ENCODE assay signal across 9 cellular contexts in genomic region chr1:94792876-94793605, GRCh38. TPM values are rescaled to one million over a fixed set of nuclear protein-coding genes. Genes with fewer than 3 reads are reported as not detected.
DNase-seq lines count a peak whose midpoint lies in the region; ATAC-seq, FAIRE-seq and TF ChIP-seq lines count a peak whose summit lies in the region.
"Had no signal": no experiment of that assay in that cellular context is flagged by ENCODE, and none has a peak within 500 bp of the region (broad histone marks: within the 10 kb centered on the region; RNA-seq: fewer than 3 reads in every experiment).

No MANE protein-coding gene starts in this region.

- no peak overlapping the region for H2BK12ac ChIP-seq in trophoblast cell (ENCODE audit: low read length)

- no peak for DNase-seq in GM19239 (ENCODE audit: insufficient read length, low spot score)
- DNase-seq in coronary artery (ENCODE audit: low spot score): no peak
- DNase-seq in trophoblast cell: peak in 1 of 2 donors; percentile 16
- DNase-seq in GM10248 (ENCODE audit: extremely low spot score): no peak
- DNase-seq in activated CD4-positive, alpha-beta memory T cell treated with anti-CD3 and anti-CD28 coated beads for 36 hours: no peak
- no peak for DNase-seq in substantia nigra (lab: John Stamatoyannopoulos, UW)
- no peak for DNase-seq in HUDEP-2 (lab: John Stamatoyannopoulos, UW; ENCODE audit: unreplicated experiment in 76 of 76)

- no peaks in the 10 kb centered on the region for H3K9me3 Mint-ChIP-seq in activated CD4-positive, alpha-beta memory T cell treated with anti-CD3 and anti-CD28 coated beads for 36 hours

- intact Hi-C loops in activated CD4-positive, alpha-beta memory T cell treated with anti-CD3 and anti-CD28 coated beads for 36 hours (cut with micrococcal nuclease): no loop called here

- peak overlapping the region; percentile 20 for H3K4me3 ChIP-seq in coronary artery
- no peak overlapping the region for H3K4me3 ChIP-seq in trophoblast cell (ENCODE audit: low read depth, low read length)

- H3K36me3 ChIP-seq in trophoblast cell (ENCODE audit: control insufficient read depth in 1 of 2, insufficient read depth in 2 of 2, low read length in 2 of 2): no peaks in the 10 kb centered on the region

- H2AK5ac ChIP-seq in trophoblast cell (ENCODE audit: low read length): no peak overlapping the region

- no peaks in the 10 kb centered on the region for H3K36me3 Mint-ChIP-seq in activated CD4-positive, alpha-beta memory T cell treated with anti-CD3 and anti-CD28 coated beads for 36 hours

- peaks cover 1% of the 10 kb centered on the region for H3K27me3 Mint-ChIP-seq in activated CD4-positive, alpha-beta memory T cell treated with anti-CD3 and anti-CD28 coated beads for 36 hours
- H3K27me3 Mint-ChIP-seq: IgD-negative memory B cell had no signal

- FAIRE-seq in GM19239 (lab: Jason Lieb, UNC): peak; percentile 64

- peak overlapping the region; percentile 72 to 83 for H3K27ac ChIP-seq in coronary artery
- H3K27ac ChIP-seq in trophoblast cell (ENCODE audit: low read depth, low read length): no peak overlapping the region
- no peak overlapping the region for H3K27ac ChIP-seq in substantia nigra (ENCODE audit: low read depth, low read length, poor library complexity, severe bottlenecking)

- no peak overlapping the region for H2BK5ac ChIP-seq in trophoblast cell (ENCODE audit: low read depth, low read length, poor library complexity)

- CTCF ChIA-PET in GM10248 (lab: Yijun Ruan, JAX): interaction anchor here (1.0 to 2.6 kb wide), 3 partner anchors 9 to 251 kb away, joined by 3 to 14 read pairs (median 5); no protein-coding TSS in a partner anchor
- CTCF ChIA-PET in activated CD4-positive, alpha-beta memory T cell treated with anti-CD3 and anti-CD28 coated beads for 36 hours (lab: Charles Lee): interaction anchor here (0.6 kb wide), 1 partner anchor 49 kb away, joined by 3 read pairs; no protein-coding TSS in a partner anchor

- no peak overlapping the region for H3K14ac ChIP-seq in trophoblast cell (ENCODE audit: low read length)

- WGBS in trophoblast cell (ENCODE audit: extremely low coverage, insufficient coverage, insufficient read length): no CpG with 5 or more reads among the region's 5 CpGs

- H3K4ac ChIP-seq in trophoblast cell (ENCODE audit: low read depth, low read length): no peak overlapping the region

- H3K4me2 ChIP-seq in trophoblast cell (ENCODE audit: low read length): no peak overlapping the region

- TF ChIP-seq CTCF in coronary artery (IDR thresholded peaks at IDR 0.05) (no peak), GM10248 (IDR thresholded peaks at IDR 0.05; ENCODE audit: control extremely low read depth, extremely low read depth, low read depth, missing control alignments) (no peak)

- no peak overlapping the region for H4K8ac ChIP-seq in trophoblast cell (ENCODE audit: low read depth, low read length)

- H2AFZ ChIP-seq in trophoblast cell (ENCODE audit: insufficient read depth, low read length, poor library complexity): no peak overlapping the region

- no peak overlapping the region for H4K91ac ChIP-seq in trophoblast cell (ENCODE audit: low read depth, low read length)

- no peaks in the 10 kb centered on the region for H3K79me1 ChIP-seq in trophoblast cell (ENCODE audit: low read length)

- H3K79me2 ChIP-seq in trophoblast cell (ENCODE audit: control insufficient read depth, insufficient read depth, low read length, poor library complexity): no peaks in the 10 kb centered on the region

- H3K23ac ChIP-seq in trophoblast cell (ENCODE audit: low read length): peak overlapping the region; percentile 78

- no peak overlapping the region for H3K18ac ChIP-seq in trophoblast cell (ENCODE audit: low read length)

- H3K27me3 ChIP-seq in trophoblast cell (ENCODE audit: insufficient read depth, low read length): no peaks in the 10 kb centered on the region

- H3K4me1 Mint-ChIP-seq in activated CD4-positive, alpha-beta memory T cell treated with anti-CD3 and anti-CD28 coated beads for 36 hours (ENCODE audit: low read depth): peaks cover 7% of the 10 kb centered on the region

- no peak overlapping the region for H2BK120ac ChIP-seq in trophoblast cell (ENCODE audit: insufficient read depth, low read length, poor library complexity)

- no peak overlapping the region for H3K27ac Mint-ChIP-seq in activated CD4-positive, alpha-beta memory T cell treated with anti-CD3 and anti-CD28 coated beads for 36 hours

- H3K4me3 Mint-ChIP-seq in activated CD4-positive, alpha-beta memory T cell treated with anti-CD3 and anti-CD28 coated beads for 36 hours: no peak overlapping the region

- no peaks in the 10 kb centered on the region for H3K9me3 ChIP-seq in trophoblast cell (ENCODE audit: insufficient read depth, low read depth, low read length)

- ATAC-seq in HG03175 (IDR thresholded peaks at IDR 0.05; ENCODE audit: unreplicated experiment): peak; percentile 23

- H4K12ac ChIP-seq in trophoblast cell (ENCODE audit: low read depth, low read length): no peak overlapping the region

- POLR2A ChIA-PET in GM10248 (lab: Yijun Ruan, JAX): no interaction called here
- POLR2A ChIA-PET in activated CD4-positive, alpha-beta memory T cell treated with anti-CD3 and anti-CD28 coated beads for 36 hours (lab: Charles Lee): no interaction called here

- peaks cover 0 to 2% of the 10 kb centered on the region in 2 experiments for H3K4me1 ChIP-seq in trophoblast cell (ENCODE audit: control insufficient read depth in 1 of 2, insufficient read depth in 2 of 2, low read length in 2 of 2)

- no peak overlapping the region for H3K9ac ChIP-seq in trophoblast cell (ENCODE audit: low read length)

RNA-seq across cellular contexts. Expression of gene SLC44A3, which starts 27.1 kb away (rescaled TPM):
- 3.6 and 5.9 TPM in 2 replicates for polyA plus RNA-seq in trophoblast cell (2013)
- total RNA-seq in activated CD4-positive, alpha-beta memory T cell treated with anti-CD3 and anti-CD28 coated beads for 36 hours: under 1 TPM; 0.10 to 0.21 TPM
- polyA plus RNA-seq: IgD-negative memory B cell had no signal

Comparison
In these comparisons a context has a peak if more than half of its experiments do, and no peak if none do; other contexts are left out.
1. H3K27ac ChIP-seq: peak in coronary artery (2 of 2); none in trophoblast cell (single experiment) and substantia nigra (single experiment).